In the genomic region with DNA sequence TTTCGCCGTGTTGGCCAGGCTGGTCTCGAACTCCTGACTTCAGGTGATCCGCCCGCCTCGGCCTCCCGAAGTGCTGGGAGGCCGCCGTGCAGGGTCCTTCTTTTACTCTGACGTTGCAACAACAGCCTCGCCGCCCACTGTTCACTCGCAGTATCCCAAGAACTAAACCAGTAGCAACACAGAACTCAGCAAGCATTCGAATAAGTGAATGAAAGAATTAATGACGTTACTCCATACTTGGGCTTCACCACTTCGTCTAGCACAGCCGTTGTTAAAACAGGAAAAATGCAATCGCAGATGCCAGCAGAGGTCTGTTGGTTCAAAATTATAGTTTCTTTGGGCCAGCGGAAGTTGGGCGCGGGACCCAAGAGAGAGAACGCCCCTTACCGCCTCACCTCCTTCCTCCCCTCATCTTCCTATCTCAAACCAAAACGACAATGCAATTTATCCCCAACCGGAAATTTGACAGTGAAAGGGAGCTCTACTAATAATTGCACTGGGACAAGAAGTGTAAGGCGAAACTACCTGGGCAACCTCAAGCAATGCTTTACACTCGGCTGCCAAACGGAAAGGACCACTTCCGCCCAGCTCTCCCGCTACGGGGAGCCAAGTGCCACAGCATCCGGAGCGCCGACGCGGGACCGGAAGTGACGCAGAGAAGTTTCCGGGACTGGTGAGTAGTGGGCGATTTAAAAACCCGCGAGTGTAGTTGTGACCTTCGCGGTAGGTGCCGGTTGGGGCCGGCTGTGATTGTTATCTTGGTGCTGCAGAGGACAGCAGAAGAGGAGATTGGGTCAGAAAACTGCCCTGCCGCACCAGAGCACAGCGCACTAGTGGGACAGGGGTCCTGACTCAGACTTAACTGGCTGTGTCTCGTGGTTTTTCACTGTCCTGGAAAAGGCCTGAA, we compare ENCODE assay signal across 8 cellular contexts. TPM values are rescaled to one million over a fixed set of nuclear protein-coding genes. Genes with fewer than 3 reads are reported as not detected.
A peak's percentile ranks its signal among the peaks of the same experiment; 100 is the strongest.
DNase-seq lines count a peak whose midpoint lies in the region; ATAC-seq and TF ChIP-seq lines count a peak whose summit lies in the region.

A gene with protein sequence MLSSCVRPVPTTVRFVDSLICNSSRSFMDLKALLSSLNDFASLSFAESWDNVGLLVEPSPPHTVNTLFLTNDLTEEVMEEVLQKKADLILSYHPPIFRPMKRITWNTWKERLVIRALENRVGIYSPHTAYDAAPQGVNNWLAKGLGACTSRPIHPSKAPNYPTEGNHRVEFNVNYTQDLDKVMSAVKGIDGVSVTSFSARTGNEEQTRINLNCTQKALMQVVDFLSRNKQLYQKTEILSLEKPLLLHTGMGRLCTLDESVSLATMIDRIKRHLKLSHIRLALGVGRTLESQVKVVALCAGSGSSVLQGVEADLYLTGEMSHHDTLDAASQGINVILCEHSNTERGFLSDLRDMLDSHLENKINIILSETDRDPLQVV (plus strand): TSS at position 653 of the 907 bp plus-strand sequence. CDS start 2,573 bp downstream, outside the sequence.
A gene (minus strand): TSS at position 359 of the 907 bp plus-strand sequence. CDS start 1,462 bp downstream, outside the sequence.

- peaks cover 72% of the 10 kb centered on the region for H3K36me3 Mint-ChIP-seq in activated T-helper 17 cell treated with anti-CD3 and anti-CD28 coated beads, Interleukin-2, amount 50 U/mL, for 72 hours (ENCODE audit: low read depth)
- peaks cover 0 to 49% (median 4%) of the 10 kb centered on the region in 3 donors for H3K36me3 Mint-ChIP-seq in naive thymus-derived CD8-positive, alpha-beta T cell

- H3K9ac ChIP-seq in fibroblast of lung (ENCODE audit: insufficient read depth, low read length) = peak within 1 kb of the TSS; percentile 71

- peak within 1 kb of the TSS; percentile 96 for H3K27ac ChIP-seq in DOHH2 (ENCODE audit: low read depth, low read length)
- H3K27ac ChIP-seq in RWPE1 = peak within 1 kb of the TSS; percentile 99
- peak within 1 kb of the TSS; percentile 93 for H3K27ac ChIP-seq in fibroblast of lung (ENCODE audit: insufficient read depth, low read length)

- H3K9me3 Mint-ChIP-seq in activated T-helper 17 cell treated with anti-CD3 and anti-CD28 coated beads, Interleukin-2, amount 50 U/mL, for 72 hours = no peaks in the 10 kb centered on the region
- no peaks in the 10 kb centered on the region for H3K9me3 Mint-ChIP-seq in naive thymus-derived CD8-positive, alpha-beta T cell

- H3K27me3 Mint-ChIP-seq in activated T-helper 17 cell treated with anti-CD3 and anti-CD28 coated beads, Interleukin-2, amount 50 U/mL, for 72 hours = no peaks in the 10 kb centered on the region
- no peaks in the 10 kb centered on the region for H3K27me3 Mint-ChIP-seq in naive thymus-derived CD8-positive, alpha-beta T cell

- POLR2A ChIA-PET in RWPE1 (lab: Yijun Ruan, JAX; ENCODE audit: low non-redundant PET) = interaction anchor here (0.6 to 1.2 kb wide), 2 partner anchors 25 to 260 kb away, joined by 4 to 6 read pairs; a partner anchor contains a TSS
- POLR2A ChIA-PET in naive thymus-derived CD8-positive, alpha-beta T cell (lab: Charles Lee) = interaction anchor here (0.8 to 2.2 kb wide), 23 partner anchors 9 to 978 kb away, joined by 3 to 140 read pairs (median 4); a partner anchor contains a TSS

- H3K36me3 ChIP-seq in DOHH2 (ENCODE audit: control insufficient read depth, low read length) = peaks cover 62% of the 10 kb centered on the region
- H3K36me3 ChIP-seq in fibroblast of lung (ENCODE audit: control insufficient read depth, insufficient read depth, low read length) = no peaks in the 10 kb centered on the region

- peaks cover 41% of the 10 kb centered on the region for H3K4me1 ChIP-seq in DOHH2 (ENCODE audit: control insufficient read depth, low read length)
- peaks cover 7% of the 10 kb centered on the region for H3K4me1 ChIP-seq in fibroblast of lung (ENCODE audit: control insufficient read depth, extremely low read depth, insufficient read depth, low read length)

- no peaks in the 10 kb centered on the region for H3K9me2 ChIP-seq in DOHH2 (replicated peaks; ENCODE audit: control insufficient read depth, low read length)

- peak within 1 kb of the TSS; percentile 73 for H3K4me2 ChIP-seq in DOHH2 (ENCODE audit: low read length)
- peak within 1 kb of the TSS; percentile 95 for H3K4me2 ChIP-seq in fibroblast of lung (ENCODE audit: extremely low read depth, insufficient read depth, low read length)

- H3K4me3 ChIP-seq in DOHH2 (ENCODE audit: low read length) (peak within 1 kb of the TSS; percentile 92), LNCaP clone FGC (ENCODE audit: low read depth, low read length) (peak within 1 kb of the TSS; percentile 74), fibroblast of lung (replicated peaks in 1 of 4; ENCODE audit: control extremely low read depth in 1 of 4, insufficient read depth in 1 of 4, low read depth in 3 of 4, low read length in 4 of 4) (peak within 1 kb of the TSS; percentile 43 to 97 (median 76))

- peak within 1 kb of the TSS; percentile 87 for H3K4me3 Mint-ChIP-seq in activated T-helper 17 cell treated with anti-CD3 and anti-CD28 coated beads, Interleukin-2, amount 50 U/mL, for 72 hours
- H3K4me3 Mint-ChIP-seq in naive thymus-derived CD8-positive, alpha-beta T cell = peak within 1 kb of the TSS; percentile 90 to 99 (median 96)

- peak; percentile 87 for ATAC-seq in activated T-helper 17 cell treated with anti-CD3 and anti-CD28 coated beads, Interleukin-2, amount 50 U/mL, for 72 hours (replicated peaks)
- peak; percentile 79 to 80 for ATAC-seq in naive thymus-derived CD8-positive, alpha-beta T cell

- H4K20me1 ChIP-seq in DOHH2 (ENCODE audit: control insufficient read depth, insufficient read depth, low read depth, low read length) (no peaks in the 10 kb centered on the region; the same call in 1 of the 2 replicates), fibroblast of lung (ENCODE audit: control insufficient read depth, extremely low read depth, insufficient read depth, low read length) (no peaks in the 10 kb centered on the region)

- peak within 1 kb of the TSS; percentile 95 for H3K27ac Mint-ChIP-seq in activated T-helper 17 cell treated with anti-CD3 and anti-CD28 coated beads, Interleukin-2, amount 50 U/mL, for 72 hours
- peak within 1 kb of the TSS; percentile 94 to 100 (median 98) for H3K27ac Mint-ChIP-seq in naive thymus-derived CD8-positive, alpha-beta T cell

- CTCF ChIA-PET in RWPE1 (lab: Yijun Ruan, JAX) = interaction anchor here (0.8 kb wide), 1 partner anchor 18 kb away, joined by 3 read pairs; no protein-coding TSS in a partner anchor

- peaks cover 66% of the 10 kb centered on the region for H3K79me2 ChIP-seq in DOHH2 (ENCODE audit: control insufficient read depth, low read length)
- peaks cover 27% of the 10 kb centered on the region for H3K79me2 ChIP-seq in fibroblast of lung (ENCODE audit: control insufficient read depth, insufficient read depth, low read length)

- DNase-seq in GOT3 (lab: John Stamatoyannopoulos, UW) (peak; percentile 80), LNCaP clone FGC (ENCODE audit: low read depth) (peak; percentile 96), RWPE1 (ENCODE audit: low spot score) (peak; percentile 91), fibroblast of lung (ENCODE audit: low read depth in 2 of 2) (peak; percentile 98)
- DNase-seq in naive thymus-derived CD8-positive, alpha-beta T cell = peak; percentile 86 to 98 (median 96)
- DNase-seq in stimulated activated naive CD4-positive, alpha-beta T cell (lab: John Stamatoyannopoulos, UW) = peak; percentile 88 to 97 (median 94)

- H2AFZ ChIP-seq in fibroblast of lung (ENCODE audit: low read length) = peak within 1 kb of the TSS; percentile 97

- H3F3A ChIP-seq in DOHH2 (ENCODE audit: control insufficient read depth, insufficient read depth) = peaks cover 16% of the 10 kb centered on the region

- H3K4me1 Mint-ChIP-seq in activated T-helper 17 cell treated with anti-CD3 and anti-CD28 coated beads, Interleukin-2, amount 50 U/mL, for 72 hours = peaks cover 12% of the 10 kb centered on the region
- H3K4me1 Mint-ChIP-seq in naive thymus-derived CD8-positive, alpha-beta T cell = peaks cover 28 to 63% (median 55%) of the 10 kb centered on the region in 4 donors

- TF ChIP-seq CTCF in DOHH2 (IDR thresholded peaks at IDR 0.05; ENCODE audit: low read depth, low read length, poor library complexity, severe bottlenecking) (peak; percentile 14), LNCaP clone FGC (IDR thresholded peaks at IDR 0.05; ENCODE audit: control insufficient read depth, extremely low read depth, insufficient read depth) (no peak), RWPE1 (conservative IDR thresholded peaks at IDR 0.05; ENCODE audit: low read depth) (no peak), fibroblast of lung (conservative IDR thresholded peaks at IDR 0.05 in 1 of 2, IDR thresholded peaks at IDR 0.05 in 1 of 2; ENCODE audit: low read depth in 1 of 2, low read length in 2 of 2) (no peak)

- H3K27me3 ChIP-seq in DOHH2 (ENCODE audit: control insufficient read depth, low read length) (no peaks in the 10 kb centered on the region), fibroblast of lung (ENCODE audit: control insufficient read depth, insufficient read depth, low read length) (no peaks in the 10 kb centered on the region)

- H3K9me3 ChIP-seq in DOHH2 (ENCODE audit: control insufficient read depth, insufficient read depth, low read length) (no peaks in the 10 kb centered on the region), fibroblast of lung (ENCODE audit: control insufficient read depth, insufficient read depth, low read depth, low read length) (no peaks in the 10 kb centered on the region)

RNA-seq across cellular contexts. Expression of the first gene that starts in this region (rescaled TPM):
- total RNA-seq in activated T-helper 17 cell treated with anti-CD3 and anti-CD28 coated beads, Interleukin-2, amount 50 U/mL, for 72 hours = 10 to 100 TPM; 16.9 to 26.0 TPM
- total RNA-seq in fibroblast of lung = 21.0 and 23.6 TPM in 2 replicates
- polyA plus RNA-seq in fibroblast of lung = 40.7 and 45.5 TPM in 2 replicates
- 15.9 and 19.9 TPM in 2 replicates for polyA plus RNA-seq in fibroblast of lung (2012)
- polyA minus RNA-seq in fibroblast of lung (ENCODE audit: low replicate concordance) = 6.1 and 15.0 TPM in 2 replicates
- total RNA-seq in naive thymus-derived CD8-positive, alpha-beta T cell = 10 to 100 TPM; 32.1 to 37.3 TPM
- polyA plus RNA-seq in naive thymus-derived CD8-positive, alpha-beta T cell = 10 to 100 TPM; 15.6 to 24.0 (median 18.7) TPM

RNA-seq across cellular contexts. Expression of the second gene that starts in this region (rescaled TPM):
- total RNA-seq in activated T-helper 17 cell treated with anti-CD3 and anti-CD28 coated beads, Interleukin-2, amount 50 U/mL, for 72 hours = 100 to 1,000 TPM in 1 of 2 donors, 10 to 100 TPM in 1; 41.9 to 146 TPM
- 66.9 and 76.8 TPM in 2 replicates for total RNA-seq in fibroblast of lung
- 28.2 and 58.9 TPM in 2 replicates for polyA plus RNA-seq in fibroblast of lung
- polyA plus RNA-seq in fibroblast of lung (2012) = 17.0 and 39.8 TPM in 2 replicates
- 1.1 and 5.6 TPM in 2 replicates for polyA minus RNA-seq in fibroblast of lung (ENCODE audit: low replicate concordance)
- 10 to 100 TPM; 41.0 to 42.6 TPM for total RNA-seq in naive thymus-derived CD8-positive, alpha-beta T cell
- 10 to 100 TPM; 22.3 to 38.3 (median 29.6) TPM for polyA plus RNA-seq in naive thymus-derived CD8-positive, alpha-beta T cell

Comparison
In these comparisons a context has a peak if more than half of its experiments do, and no peak if none do; other contexts are left out.
1. Peak in every context shown above with its lines: DNase-seq, ATAC-seq, H3K4me3 ChIP-seq and H3K27ac ChIP-seq.